7 cellular contexts compared by ENCODE assay signal in the genomic region with DNA sequence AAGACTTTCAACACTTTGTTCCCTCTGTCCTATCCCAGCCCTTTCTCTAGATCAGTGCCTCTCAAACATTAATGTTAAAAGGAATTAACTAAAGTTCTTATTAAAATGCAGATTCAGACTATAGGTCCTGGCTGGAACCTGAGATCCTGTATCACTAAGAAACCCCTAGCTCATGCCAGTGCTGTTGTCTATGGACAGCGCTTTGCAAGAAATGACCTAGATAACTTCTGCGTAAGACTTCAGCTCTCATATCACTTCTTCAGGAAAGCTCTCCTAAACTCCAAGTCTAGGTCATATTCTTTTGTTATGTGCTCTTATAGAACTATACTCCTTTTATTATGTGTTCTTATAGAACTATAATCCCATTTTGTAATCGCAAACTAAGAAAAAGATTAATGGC.
"Had no signal": no experiment of that assay in that cellular context is flagged by ENCODE, and none has a peak within 500 bp of the region (broad histone marks: within the 10 kb centered on the region; RNA-seq: fewer than 3 reads in every experiment).

No MANE protein-coding gene starts in this region.

- H3K36me3 Mint-ChIP-seq: IgD-negative memory B cell had no signal

- H3K27me3 Mint-ChIP-seq: IgD-negative memory B cell had no signal

- H3K4me3 Mint-ChIP-seq: IgD-negative memory B cell had no signal

- DNase-seq: GM23248, GOT3, H7, HCEC 1CT had no signal

- ATAC-seq: HepG2 had no signal

- H3K4me1 Mint-ChIP-seq: IgD-negative memory B cell had no signal

- H3K4me3 ChIP-seq: GM23248 had no signal

- H3K27ac Mint-ChIP-seq: IgD-negative memory B cell had no signal

- H3K9ac ChIP-seq: GM23248 had no signal

- H3K9me3 Mint-ChIP-seq: IgD-negative memory B cell had no signal

- H3K27ac ChIP-seq: GM23248, HL-60 had no signal
